In genomic region chr7:159146084-159146858, GRCh38 we compare ENCODE assay signal across 21 cellular contexts. TPM values are rescaled to one million over a fixed set of nuclear protein-coding genes. Genes with fewer than 3 reads are reported as not detected.
DNase-seq lines count a peak whose midpoint lies in the region; FAIRE-seq and TF ChIP-seq lines count a peak whose summit lies in the region.
"Had no signal": no experiment of that assay in that cellular context is flagged by ENCODE, and none has a peak within 500 bp of the region (broad histone marks: within the 10 kb centered on the region; RNA-seq: fewer than 3 reads in every experiment).

No MANE protein-coding gene starts in this region.

- H3K4me2 ChIP-seq in neural cell (ENCODE audit: low read length) = no peak overlapping the region
- H3K4me2 ChIP-seq: A549 had no signal

- no peak overlapping the region for H3K9ac ChIP-seq in neural cell (ENCODE audit: low read length)
- H3K9ac ChIP-seq: BLaER1 treated with 17β-estradiol and CSF1 and Interleukin-3, amounts not matched to agents 10 nM and 100 nM; GM23248 had no signal

- TF ChIP-seq EP300 in neural cell (conservative IDR thresholded peaks at IDR 0.05; ENCODE audit: poor library complexity, severe bottlenecking) = peak; percentile 84

- POLR2A ChIA-PET in HEK293T (lab: Yijun Ruan, JAX) = no interaction called here

- DNase-seq in GM12891 (ENCODE audit: insufficient read length, low spot score) (no peak), HEK293T (ENCODE audit: extremely low spot score) (no peak), head of caudate nucleus (no peak), midbrain (lab: John Stamatoyannopoulos, UW) (no peak), SHP77 treated with DMSO at 0.1 percent for 48 hours (lab: John Stamatoyannopoulos, UW) (no peak)
- DNase-seq: 8988T; ACHN; AML-193; BE2C; CD8-positive, alpha-beta memory T cell; DMS53; DMS79 treated with DMSO at 0.1 percent for 48 hours; GF-D8; H9 had no signal

- intact Hi-C loops in head of caudate nucleus (cut with DNase I) = no loop called here

- no peaks in the 10 kb centered on the region for H3K79me2 ChIP-seq in neural cell (replicated peaks; ENCODE audit: insufficient read depth, low read length)

- no peak for TF ChIP-seq POLR2A in GM12891 (IDR thresholded peaks at IDR 0.05; ENCODE audit: low read depth, low read length)

- CTCF ChIA-PET in HEK293T (lab: Yijun Ruan, JAX) = no interaction called here

- H2AFZ ChIP-seq in neural cell (ENCODE audit: low read depth, low read length) = no peak overlapping the region
- H2AFZ ChIP-seq: GM23248 had no signal

- H3K27me3 ChIP-seq in neural cell (ENCODE audit: insufficient read depth, low read depth, low read length) = peaks cover 44% of the 10 kb centered on the region

- no peak overlapping the region for H3K4me3 ChIP-seq in neural cell (ENCODE audit: low read length)
- H3K4me3 ChIP-seq: A549, GM23248 had no signal

- H3K27ac ChIP-seq in neural cell (ENCODE audit: low read length) = no peak overlapping the region
- H3K27ac ChIP-seq: A549; BLaER1 treated with 17β-estradiol and CSF1 and Interleukin-3, amounts not matched to agents 10 nM and 100 nM; GM23248 had no signal

- no peaks in the 10 kb centered on the region for H3K36me3 ChIP-seq in neural cell (ENCODE audit: insufficient read depth, low read length)
- H3K36me3 ChIP-seq: BE2C; BLaER1 treated with 17β-estradiol and CSF1 and Interleukin-3, amounts not matched to agents 10 nM and 100 nM had no signal

- no peak for TF ChIP-seq RAD21 in neural cell (conservative IDR thresholded peaks at IDR 0.05)

- TF ChIP-seq CTCF in neural cell (IDR thresholded peaks at IDR 0.05; ENCODE audit: poor library complexity, severe bottlenecking) = no peak

- H4K20me1 ChIP-seq in neural cell (ENCODE audit: insufficient read depth) = no peaks in the 10 kb centered on the region

- H3F3A ChIP-seq in neural cell (ENCODE audit: insufficient read depth, low read length, poor library complexity, severe bottlenecking) = peaks cover 3% of the 10 kb centered on the region

- peak; percentile 13 for FAIRE-seq in GM12891 (lab: Jason Lieb, UNC)
- FAIRE-seq: A549, GM12892, GM19239 had no signal

- H3K9me3 ChIP-seq in neural cell (ENCODE audit: low read length) = peaks cover 10% of the 10 kb centered on the region
- H3K9me3 ChIP-seq: A549, BE2C had no signal

- no peaks in the 10 kb centered on the region for H3K9me2 ChIP-seq in neural cell (ENCODE audit: insufficient read depth, low read length)

TF ChIP-seq in GM12891, 5 proteins besides CTCF, POLR2A, EP300 and RAD21:
- no peak for TF ChIP-seq POLR2AphosphoS5 (IDR thresholded peaks at IDR 0.05; ENCODE audit: low read depth, low read length)
- no peak for TF ChIP-seq POU2F2 (IDR thresholded peaks at IDR 0.05; ENCODE audit: low read depth, low read length)
- no peak for TF ChIP-seq TAF1 (IDR thresholded peaks at IDR 0.05; ENCODE audit: low read depth, low read length)
- no peak for TF ChIP-seq SPI1 (IDR thresholded peaks at IDR 0.05; ENCODE audit: low read depth, low read length)
- TF ChIP-seq PAX5 (IDR thresholded peaks at IDR 0.05; ENCODE audit: insufficient read depth, low read length, severe bottlenecking) = no peak

TF ChIP-seq in HEK293T, 16 proteins besides CTCF, POLR2A, EP300 and RAD21:
- TF ChIP-seq CTBP1 (IDR thresholded peaks at IDR 0.05; ENCODE audit: borderline replicate concordance) (peak; percentile 71), PKNOX1 (IDR thresholded peaks at IDR 0.05) (peak; percentile 84), SUZ12 (IDR thresholded peaks at IDR 0.05) (no peak)

TF ChIP-seq in neural cell, 6 proteins besides CTCF, POLR2A, EP300 and RAD21:
- TF ChIP-seq POLR2AphosphoS5 (IDR thresholded peaks at IDR 0.05) (peak; percentile 89), MXI1 (conservative IDR thresholded peaks at IDR 0.05; ENCODE audit: poor library complexity, severe bottlenecking) (no peak)

RNA-seq across cellular contexts. Expression of gene VIPR2, which starts 1.6 kb away (rescaled TPM):
- not detected for polyA plus RNA-seq in GM12891 (2012; ENCODE audit: low read depth, missing spikeins)
- 0.51 and 1.0 TPM in 2 replicates for polyA plus RNA-seq in neural cell
- polyA minus RNA-seq in neural cell = 0.46 and 0.49 TPM in 2 replicates
- polyA plus RNA-seq: A549, CD14-positive monocyte, GM23248 had no signal
